Comparison of ENCODE assay signal across 8 cellular contexts in the genomic region with DNA sequence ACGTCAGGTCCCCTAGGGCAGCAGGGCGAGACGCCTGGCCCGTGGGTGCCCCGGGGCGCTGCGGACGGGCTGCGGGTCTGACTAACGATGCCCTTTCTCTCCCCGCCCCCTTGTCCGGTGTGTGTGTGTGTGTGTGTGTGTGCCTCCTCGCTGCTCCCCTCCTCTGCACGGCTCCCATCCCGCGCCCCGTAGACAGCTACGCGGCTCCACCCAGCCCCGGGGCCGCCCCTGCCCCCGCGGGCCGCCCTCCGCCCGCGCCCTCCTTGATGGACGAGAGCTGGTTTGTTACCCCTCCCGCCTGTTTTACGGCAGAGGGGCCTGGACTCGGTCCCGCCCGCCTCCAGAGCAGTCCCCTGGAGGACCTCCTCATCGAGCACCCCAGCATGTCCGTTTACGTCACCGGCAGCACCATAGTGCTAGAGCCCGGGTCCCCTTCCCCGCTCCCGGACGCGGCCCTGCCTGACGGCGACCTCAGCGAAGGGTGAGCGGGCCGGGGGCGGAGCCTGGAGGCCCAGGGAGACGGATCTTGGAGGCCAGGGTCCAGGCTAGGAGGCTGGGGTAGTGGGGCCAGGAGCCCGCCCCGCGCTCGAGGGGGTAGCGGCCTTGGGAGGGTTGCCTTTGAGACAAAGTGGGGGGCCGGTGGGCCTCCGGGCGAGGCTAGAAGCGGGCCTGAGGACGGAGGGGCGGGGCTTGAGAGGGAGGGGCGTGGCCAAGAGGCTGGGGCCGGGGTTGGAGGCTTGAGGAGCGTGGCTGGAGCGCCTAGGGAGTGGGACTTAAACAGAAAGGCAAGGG. TPM values are rescaled to one million over a fixed set of nuclear protein-coding genes. Genes with fewer than 3 reads are reported as not detected.
DNase-seq lines count a peak whose midpoint lies in the region; ATAC-seq and TF ChIP-seq lines count a peak whose summit lies in the region.

No MANE protein-coding gene starts in this region.

- H3K4ac ChIP-seq in neuronal stem cell (ENCODE audit: low read length): no peak overlapping the region

- H3K27me3 ChIP-seq in HUES48 (ENCODE audit: control insufficient read depth, insufficient read depth, low read length) (peaks cover 23% of the 10 kb centered on the region), RWPE2 (ENCODE audit: insufficient read depth, poor library complexity, severe bottlenecking) (no peaks in the 10 kb centered on the region), neuronal stem cell (ENCODE audit: control insufficient read depth in 3 of 3, insufficient read depth in 3 of 3, low read depth in 1 of 3, low read length in 3 of 3) (peaks cover 0 to 47% (median 6%) of the 10 kb centered on the region in 3 experiments), subcutaneous abdominal adipose tissue (ENCODE audit: control insufficient read depth in 5 of 5, insufficient read depth in 4 of 5, low read length in 5 of 5) (no peaks in the 10 kb centered on the region)

- H3K4me1 ChIP-seq in HUES48 (ENCODE audit: control insufficient read depth, insufficient read depth, low read length) (peaks cover 8% of the 10 kb centered on the region), RWPE2 (ENCODE audit: insufficient read depth, poor library complexity, severe bottlenecking) (peaks cover 25% of the 10 kb centered on the region), neuronal stem cell (ENCODE audit: control insufficient read depth in 2 of 2, insufficient read depth in 1 of 2, low read depth in 1 of 2, low read length in 2 of 2) (peaks cover 6 to 7% of the 10 kb centered on the region in 2 donors), subcutaneous abdominal adipose tissue (ENCODE audit: control insufficient read depth in 5 of 5, insufficient read depth in 5 of 5, low read length in 5 of 5) (peaks cover 2 to 39% (median 31%) of the 10 kb centered on the region in 5 donors)

- DNase-seq in D341Med (ENCODE audit: low spot score) (peak; percentile 61), RWPE2 (ENCODE audit: low spot score) (peak; percentile 97), activated gamma-delta T cell (lab: John Stamatoyannopoulos, UW) (peak; percentile 78), fibroblast of villous mesenchyme (ENCODE audit: low read depth) (peak; percentile 85), neuronal stem cell (ENCODE audit: low spot score) (peak; percentile 73)

- H2BK5ac ChIP-seq in neuronal stem cell (ENCODE audit: low read length): peak overlapping the region; percentile 62

- peak overlapping the region; percentile 100 for H2AFZ ChIP-seq in neuronal stem cell (ENCODE audit: low read length)

- peak overlapping the region; percentile 82 for H3K23ac ChIP-seq in neuronal stem cell (ENCODE audit: low read depth, low read length, poor library complexity)

- no peak overlapping the region for H2AK5ac ChIP-seq in neuronal stem cell (ENCODE audit: low read depth, low read length)

- peak overlapping the region; percentile 96 for H3K18ac ChIP-seq in neuronal stem cell (ENCODE audit: low read length)

- no peak overlapping the region for H2BK12ac ChIP-seq in neuronal stem cell (ENCODE audit: low read length)

- WGBS in neuronal stem cell (ENCODE audit: extremely low coverage in 2 of 2, insufficient read length in 2 of 2, insufficient replicate concordance in 1 of 2), 2 donors: no CpG with 5 or more reads among the region's 64 CpGs

- H4K8ac ChIP-seq in neuronal stem cell (ENCODE audit: low read depth, low read length): no peak overlapping the region

- H3K36me3 ChIP-seq in HUES48 (ENCODE audit: control insufficient read depth, insufficient read depth, low read length) (no peaks in the 10 kb centered on the region), RWPE2 (ENCODE audit: low read depth) (peaks cover 6% of the 10 kb centered on the region), neuronal stem cell (replicated peaks in 1 of 2; ENCODE audit: control insufficient read depth in 2 of 2, insufficient read depth in 2 of 2, low read length in 2 of 2) (peaks cover 7 to 18% of the 10 kb centered on the region in 2 donors), subcutaneous abdominal adipose tissue (ENCODE audit: control insufficient read depth in 5 of 5, insufficient read depth in 5 of 5, low read length in 5 of 5) (peaks cover 0 to 30% (median 15%) of the 10 kb centered on the region in 5 donors)

- H3K9me3 ChIP-seq in HUES48 (ENCODE audit: control insufficient read depth, insufficient read depth, low read length): no peaks in the 10 kb centered on the region
- H3K9me3 ChIP-seq in RWPE2 (ENCODE audit: severe bottlenecking): no peaks in the 10 kb centered on the region
- H3K9me3 ChIP-seq in neuronal stem cell (replicated peaks in 1 of 2; ENCODE audit: control insufficient read depth in 2 of 2, insufficient read depth in 1 of 2, low read depth in 1 of 2, low read length in 2 of 2): peaks cover 0 to 2% of the 10 kb centered on the region in 2 donors
- H3K9me3 ChIP-seq in subcutaneous abdominal adipose tissue (ENCODE audit: control insufficient read depth in 5 of 5, low read length in 5 of 5): no peaks in the 10 kb centered on the region

- peak overlapping the region; percentile 40 for H2BK120ac ChIP-seq in neuronal stem cell (ENCODE audit: low read depth, low read length)

- ATAC-seq in GM21367 (IDR thresholded peaks at IDR 0.05; ENCODE audit: unreplicated experiment) (peak; percentile 37), RWPE2 (ENCODE audit: low read depth) (peak; percentile 49)

- H3K27ac ChIP-seq in HUES48 (ENCODE audit: low read depth, low read length) (peak overlapping the region; percentile 34), RWPE2 (ENCODE audit: poor library complexity, severe bottlenecking) (peak overlapping the region; percentile 43), neuronal stem cell (replicated peaks; ENCODE audit: low read length) (no peak overlapping the region), subcutaneous abdominal adipose tissue (ENCODE audit: low read depth, low read length) (peak overlapping the region; percentile 90)

- H2BK15ac ChIP-seq in neuronal stem cell (ENCODE audit: low read length): peak overlapping the region; percentile 66

- H3K79me1 ChIP-seq in neuronal stem cell (ENCODE audit: low read depth, low read length): no peaks in the 10 kb centered on the region

- peak overlapping the region; percentile 50 for H3K14ac ChIP-seq in neuronal stem cell (ENCODE audit: low read length)

- H3K9ac ChIP-seq in HUES48 (ENCODE audit: low read depth, low read length) (peak overlapping the region; percentile 20; the same call in 1 of the 2 replicates), neuronal stem cell (ENCODE audit: low read depth, low read length, poor library complexity) (peak overlapping the region; percentile 82), subcutaneous abdominal adipose tissue (ENCODE audit: low read length in 5 of 5) (peak overlapping the region in 4 of 5 donors; percentile 64 to 87 (median 69))

- TF ChIP-seq CTCF in RWPE2 (IDR thresholded peaks at IDR 0.05; ENCODE audit: poor library complexity, severe bottlenecking) (no peak), fibroblast of villous mesenchyme (IDR thresholded peaks at IDR 0.05; ENCODE audit: insufficient read depth, low read depth, low read length) (no peak)

- peak overlapping the region; percentile 87 for H3K4me2 ChIP-seq in neuronal stem cell (ENCODE audit: insufficient read depth, low read length, poor library complexity, severe bottlenecking)

- H4K91ac ChIP-seq in neuronal stem cell (ENCODE audit: low read depth, low read length, poor library complexity): no peak overlapping the region

- peak overlapping the region; percentile 85 for H3K4me3 ChIP-seq in HUES48 (ENCODE audit: low read depth, low read length)
- H3K4me3 ChIP-seq in RWPE2 (ENCODE audit: severe bottlenecking): peak overlapping the region; percentile 57
- peak overlapping the region; percentile 75 for H3K4me3 ChIP-seq in fibroblast of villous mesenchyme (ENCODE audit: low read depth, low read length)
- peak overlapping the region; percentile 77 to 84 for H3K4me3 ChIP-seq in neuronal stem cell (ENCODE audit: low read length in 2 of 2)
- H3K4me3 ChIP-seq in subcutaneous abdominal adipose tissue (ENCODE audit: low read depth in 1 of 5, low read length in 5 of 5): peak overlapping the region; percentile 67 to 80 (median 73)

RNA-seq across cellular contexts. Expression of a gene that starts 5.1 kb away (rescaled TPM):
- total RNA-seq in fibroblast of villous mesenchyme: 4.2 and 4.3 TPM in 2 replicates
- polyA plus RNA-seq in neuronal stem cell (2013, experiment 1 of 2): 4.1 TPM
- 4.0 TPM for polyA plus RNA-seq in neuronal stem cell (2013, experiment 2 of 2)

RNA-seq across cellular contexts. Expression of a gene that starts 32.3 kb away (rescaled TPM):
- total RNA-seq in fibroblast of villous mesenchyme: 10.0 and 13.0 TPM in 2 replicates
- polyA plus RNA-seq in neuronal stem cell (2013, experiment 1 of 2): 58.2 TPM
- polyA plus RNA-seq in neuronal stem cell (2013, experiment 2 of 2): 56.9 TPM

Comparison
In these comparisons a context has a peak if more than half of its experiments do, and no peak if none do; other contexts are left out.
1. H3K9ac ChIP-seq: peak in every context shown above with its lines; median percentile 82 in neuronal stem cell; 69 in subcutaneous abdominal adipose tissue; 20 in HUES48.